13 cellular contexts compared by ENCODE assay signal in the genomic region with DNA sequence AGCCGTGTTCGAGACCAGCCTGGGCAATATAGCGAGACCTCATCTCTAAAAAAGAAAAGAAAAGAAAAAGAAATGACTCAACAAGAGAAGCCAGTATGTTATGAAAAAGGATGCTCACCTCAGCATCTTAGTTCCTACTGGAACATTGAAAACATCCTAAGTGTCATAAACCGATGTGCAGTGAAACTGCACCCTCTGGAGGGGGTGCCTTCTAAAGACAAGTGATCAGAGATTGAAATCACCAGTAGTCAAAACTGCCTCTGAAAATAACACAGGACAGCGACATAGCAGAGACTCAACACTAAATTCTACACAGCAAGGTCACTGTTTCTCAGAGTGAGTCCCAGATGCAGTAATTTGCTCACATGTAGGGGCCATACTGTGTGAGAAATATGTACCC. TPM values are rescaled to one million over a fixed set of nuclear protein-coding genes. Genes with fewer than 3 reads are reported as not detected.
A peak's percentile ranks its signal among the peaks of the same experiment; 100 is the strongest.
DNase-seq lines count a peak whose midpoint lies in the region; ATAC-seq, FAIRE-seq and TF ChIP-seq lines count a peak whose summit lies in the region.
"Had no signal": no experiment of that assay in that cellular context is flagged by ENCODE, and none has a peak within 500 bp of the region (broad histone marks: within the 10 kb centered on the region; RNA-seq: fewer than 3 reads in every experiment).

No MANE protein-coding gene starts in this region.

- H3K4me3 Mint-ChIP-seq in astrocyte (ENCODE audit: unreplicated experiment): no peak overlapping the region
- H3K4me3 Mint-ChIP-seq: activated naive CD4-positive, alpha-beta T cell treated with anti-CD3 and anti-CD28 coated beads for 36 hours had no signal

- no peaks in the 10 kb centered on the region for H3K4me1 ChIP-seq in astrocyte (ENCODE audit: insufficient read depth, low read length)

- no peak overlapping the region for H3K27ac Mint-ChIP-seq in astrocyte (ENCODE audit: unreplicated experiment)
- H3K27ac Mint-ChIP-seq: activated naive CD4-positive, alpha-beta T cell treated with anti-CD3 and anti-CD28 coated beads for 36 hours had no signal

- H3K9me3 ChIP-seq in astrocyte (ENCODE audit: insufficient read depth, low read depth, low read length): no peaks in the 10 kb centered on the region
- H3K9me3 ChIP-seq: mucosa of descending colon, thyroid gland had no signal

- H3K9me3 Mint-ChIP-seq in astrocyte (ENCODE audit: unreplicated experiment): no peaks in the 10 kb centered on the region
- H3K9me3 Mint-ChIP-seq: activated naive CD4-positive, alpha-beta T cell treated with anti-CD3 and anti-CD28 coated beads for 36 hours had no signal

- H3K27ac ChIP-seq in astrocyte (ENCODE audit: low read depth, low read length): no peak overlapping the region
- H3K27ac ChIP-seq: epithelial cell of prostate, thyroid gland had no signal

- no peak overlapping the region for H3K4me2 ChIP-seq in astrocyte (ENCODE audit: low read length)

- no peaks in the 10 kb centered on the region for H3K27me3 ChIP-seq in astrocyte (ENCODE audit: insufficient read depth, low read length)
- H3K27me3 ChIP-seq: thyroid gland had no signal

- no peak overlapping the region for H3K9ac ChIP-seq in astrocyte (ENCODE audit: low read length)

- DNase-seq in GM03348 (ENCODE audit: low spot score): peak; percentile 13
- DNase-seq in astrocyte (ENCODE audit: low read depth): no peak
- DNase-seq in medulla oblongata (ENCODE audit: extremely low spot score): peak; percentile 21
- no peak for DNase-seq in activated CD4-positive, alpha-beta T cell treated with anti-CD3 and anti-CD28 coated beads for 1 hour
- no peak for DNase-seq in iPS-NIHi7 (ENCODE audit: extremely low spot score)
- DNase-seq: activated naive CD4-positive, alpha-beta T cell treated with anti-CD3 and anti-CD28 coated beads for 36 hours; mucosa of descending colon; stimulated activated CD4-positive, alpha-beta T cell treated with anti-CD3 and anti-CD28 coated beads, Interleukin-1b, Interleukin-23, amount 100 ng/mL, for 48 hours; thyroid gland had no signal

- no peaks in the 10 kb centered on the region for H3K79me2 ChIP-seq in astrocyte (ENCODE audit: insufficient read depth, low read length)

- TF ChIP-seq CTCF in LNCAP (IDR thresholded peaks at IDR 0.05): peak; percentile 17; the same call in 1 of the 2 replicates
- no peak for TF ChIP-seq CTCF in astrocyte (IDR thresholded peaks at IDR 0.05; ENCODE audit: insufficient read depth, low read depth, low read length)

- no peak overlapping the region for H2AFZ ChIP-seq in astrocyte (ENCODE audit: low read depth, low read length)

- H3K4me3 ChIP-seq in astrocyte (ENCODE audit: insufficient read depth, low read depth, low read length): no peak overlapping the region
- H3K4me3 ChIP-seq: mucosa of descending colon, thyroid gland had no signal

- ATAC-seq in GM18867 (IDR thresholded peaks at IDR 0.05; ENCODE audit: unreplicated experiment) (no peak), GM19023 (IDR thresholded peaks at IDR 0.05; ENCODE audit: unreplicated experiment) (no peak)
- ATAC-seq: mucosa of descending colon had no signal

- H4K20me1 ChIP-seq in astrocyte (ENCODE audit: insufficient read depth, low read length): no peaks in the 10 kb centered on the region

- peak; percentile 81 for FAIRE-seq in astrocyte (lab: Jason Lieb, UNC)

- no peaks in the 10 kb centered on the region for H3K36me3 Mint-ChIP-seq in astrocyte (ENCODE audit: low read depth, unreplicated experiment)

- no peaks in the 10 kb centered on the region for H3K4me1 Mint-ChIP-seq in astrocyte (ENCODE audit: low read depth, unreplicated experiment)

- H3K36me3 ChIP-seq in astrocyte (ENCODE audit: insufficient read depth, low read length): no peaks in the 10 kb centered on the region
- H3K36me3 ChIP-seq: thyroid gland had no signal

- H3K27me3 Mint-ChIP-seq in astrocyte (ENCODE audit: low read depth, unreplicated experiment): peaks cover 2% of the 10 kb centered on the region

RNA-seq across cellular contexts. Expression of gene ATP6AP2, which starts 28.0 kb away (rescaled TPM):
- total RNA-seq in astrocyte: 153 and 185 TPM in 2 replicates

Comparison
In these comparisons a context has a peak if more than half of its experiments do, and no peak if none do; other contexts are left out.
1. DNase-seq: peak in GM03348 (single experiment) and medulla oblongata (single experiment); none in astrocyte (single experiment), activated CD4-positive, alpha-beta T cell treated with anti-CD3 and anti-CD28 coated beads for 1 hour (single experiment) and iPS-NIHi7 (single experiment).